11 cellular contexts compared by ENCODE assay signal in genomic region chr9:69073103-69073502, GRCh38. TPM values are rescaled to one million over a fixed set of nuclear protein-coding genes. Genes with fewer than 3 reads are reported as not detected.
"Had no signal": no experiment of that assay in that cellular context is flagged by ENCODE, and none has a peak within 500 bp of the region (broad histone marks: within the 10 kb centered on the region; RNA-seq: fewer than 3 reads in every experiment).

No MANE protein-coding gene starts in this region.

- DNase-seq: IMR-90, KBM-7, KG1 had no signal

- H3K4me1 Mint-ChIP-seq: IgD-negative memory B cell had no signal

- H3K27ac Mint-ChIP-seq: IgD-negative memory B cell had no signal

- ATAC-seq: HepG2, K562 had no signal

- H3K27ac ChIP-seq: HL-60, KMS-11 had no signal

- H3K4me3 ChIP-seq: K562 had no signal

- H3K27me3 Mint-ChIP-seq: IgD-negative memory B cell had no signal

- H3K9me3 Mint-ChIP-seq: IgD-negative memory B cell had no signal

- FAIRE-seq: HepG2, HTR-8/SVneo, K562 had no signal

RNA-seq across cellular contexts. Expression of gene PRKACG, which starts 59.2 kb away (rescaled TPM):
- total RNA-seq: HepG2, HT-29, HT1080, IMR-90, K562 had no signal
